ENCODE assay signal across 8 cellular contexts in the genomic region with DNA sequence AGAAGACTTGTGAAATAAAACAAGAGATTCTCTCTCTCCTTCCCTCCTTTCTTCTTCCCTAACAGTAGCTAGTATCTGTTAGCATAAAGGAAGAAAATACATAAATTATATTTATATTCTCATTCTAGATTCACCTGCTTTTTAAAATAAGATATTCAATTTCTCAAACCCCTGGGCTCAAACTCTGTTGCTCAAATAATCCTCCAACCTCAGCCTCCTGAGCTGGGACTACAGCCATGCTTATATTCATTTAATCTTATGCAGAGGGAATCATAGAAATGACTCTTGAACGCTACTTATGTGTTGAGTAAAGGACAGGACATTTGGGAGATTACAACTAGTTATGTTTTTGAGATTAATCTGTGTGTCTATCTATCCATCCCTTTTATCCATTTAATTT.
"Had no signal": no experiment of that assay in that cellular context is flagged by ENCODE, and none has a peak within 500 bp of the region (broad histone marks: within the 10 kb centered on the region; RNA-seq: fewer than 3 reads in every experiment).

No MANE protein-coding gene starts in this region.

- H3K4me3 ChIP-seq: GM12878 had no signal

- FAIRE-seq: G401.6, GM12878, GM12891, GM12892, GM18507, GM19239 had no signal

- ATAC-seq: GM12878 had no signal

- DNase-seq: GDM1, GF-D8 had no signal
